Comparison of ENCODE assay signal across 23 cellular contexts in genomic region chr2:19571773-19572172, GRCh38.
"Had no signal": no experiment of that assay in that cellular context is flagged by ENCODE, and none has a peak within 500 bp of the region (broad histone marks: within the 10 kb centered on the region; RNA-seq: fewer than 3 reads in every experiment).

No MANE protein-coding gene starts in this region.

- H3K4me3 Mint-ChIP-seq: dendritic cell treated with granulocyte-macrophage colony-stimulating factor and Interleukin-4, amounts not matched to agents 40 ng/mL and 50 ng/mL, for 4 days; effector memory CD8-positive, alpha-beta T cell; endodermal cell had no signal

- H3K27me3 ChIP-seq: colonic mucosa, esophagus squamous epithelium, foreskin keratinocyte, gastrocnemius medialis, gastroesophageal sphincter, heart left ventricle, heart right ventricle had no signal

- H3K4me1 ChIP-seq: colonic mucosa, foreskin keratinocyte had no signal

- DNase-seq: colonic mucosa; cortex of kidney; dermis blood vessel endothelial cell; dorsolateral prefrontal cortex; effector CD8-positive, alpha-beta T cell; effector memory CD4-positive, alpha-beta T cell; effector memory CD8-positive, alpha-beta T cell; endodermal cell; erythroblast; esophagus squamous epithelium; foreskin fibroblast; foreskin keratinocyte; foreskin melanocyte; gastrocnemius medialis; glutamatergic neuron; head of caudate nucleus; heart left ventricle; heart right ventricle had no signal

- H3K36me3 ChIP-seq: colonic mucosa, esophagus squamous epithelium, gastrocnemius medialis, gastroesophageal sphincter, heart left ventricle, heart right ventricle had no signal

- ATAC-seq: effector memory CD8-positive, alpha-beta T cell; esophagus mucosa; foreskin keratinocyte; gastrocnemius medialis; gastroesophageal sphincter; heart left ventricle; heart right ventricle had no signal

- H3K27ac Mint-ChIP-seq: dendritic cell treated with granulocyte-macrophage colony-stimulating factor and Interleukin-4, amounts not matched to agents 40 ng/mL and 50 ng/mL, for 4 days; effector memory CD8-positive, alpha-beta T cell; endodermal cell had no signal

- H3K9me3 ChIP-seq: colonic mucosa, esophagus squamous epithelium, gastrocnemius medialis, gastroesophageal sphincter, heart left ventricle, heart right ventricle had no signal

- H3K27me3 Mint-ChIP-seq: dendritic cell treated with granulocyte-macrophage colony-stimulating factor and Interleukin-4, amounts not matched to agents 40 ng/mL and 50 ng/mL, for 4 days had no signal

- H3K27ac ChIP-seq: colonic mucosa, coronary artery, dorsolateral prefrontal cortex, epithelial cell of prostate, esophagus squamous epithelium, foreskin keratinocyte, gastrocnemius medialis, gastroesophageal sphincter, heart left ventricle, heart right ventricle had no signal

- H3K4me3 ChIP-seq: colonic mucosa, coronary artery, dorsolateral prefrontal cortex, esophagus squamous epithelium, gastrocnemius medialis, gastroesophageal sphincter, heart left ventricle, heart right ventricle had no signal

- H3K9me3 Mint-ChIP-seq: dendritic cell treated with granulocyte-macrophage colony-stimulating factor and Interleukin-4, amounts not matched to agents 40 ng/mL and 50 ng/mL, for 4 days; effector memory CD8-positive, alpha-beta T cell; endodermal cell had no signal
